In genomic region chr14:89405712-89406111, GRCh38 we compare ENCODE assay signal across 25 cellular contexts.
"Had no signal": no experiment of that assay in that cellular context is flagged by ENCODE, and none has a peak within 500 bp of the region (broad histone marks: within the 10 kb centered on the region; RNA-seq: fewer than 3 reads in every experiment).

No MANE protein-coding gene starts in this region.

- ATAC-seq: foreskin keratinocyte; gastroesophageal sphincter; heart left ventricle; left cardiac atrium; left lung; naive thymus-derived CD4-positive, alpha-beta T cell; right cardiac atrium; stimulated activated naive B cell treated with anti-CD40 and anti-IgM and Interleukin-4, amounts not matched to agents 10 μg/mL and 1 μg/mL and 100 μg/mL, for 72 hours had no signal

- H3K4me3 Mint-ChIP-seq: dendritic cell treated with granulocyte-macrophage colony-stimulating factor and Interleukin-4, amounts not matched to agents 40 ng/mL and 50 ng/mL, for 4 days; endodermal cell; stimulated activated naive B cell treated with anti-CD40 and anti-IgM and Interleukin-4, amounts not matched to agents 10 μg/mL and 1 μg/mL and 100 μg/mL, for 72 hours; stimulated activated naive CD8-positive, alpha-beta T cell treated with anti-CD3 and anti-CD28 coated beads, Interleukin-15, Interleukin-2, amounts not matched to agents 100 ng/mL and 50 ng/mL, for 24 hours had no signal

- H3K36me3 ChIP-seq: colonic mucosa, ovary had no signal

- H3K9me3 Mint-ChIP-seq: naive thymus-derived CD4-positive, alpha-beta T cell; stimulated activated naive CD8-positive, alpha-beta T cell treated with anti-CD3 and anti-CD28 coated beads, Interleukin-15, Interleukin-2, amounts not matched to agents 100 ng/mL and 50 ng/mL, for 24 hours had no signal

- H3K9me3 ChIP-seq: colonic mucosa, esophagus muscularis mucosa, gastroesophageal sphincter, heart left ventricle, left lung, ovary, psoas muscle, transverse colon, vagina had no signal

- H3K27me3 ChIP-seq: colonic mucosa, esophagus muscularis mucosa, foreskin keratinocyte, gastroesophageal sphincter, heart left ventricle, hepatocyte, left lung, ovary, transverse colon, vagina had no signal

- DNase-seq: colonic mucosa; effector CD8-positive, alpha-beta T cell; endodermal cell; foreskin keratinocyte; heart left ventricle; left cardiac atrium; left lung; mesenchymal stem cell; midbrain; naive thymus-derived CD4-positive, alpha-beta T cell; occipital lobe; ovary; psoas muscle; right cardiac atrium; small intestine; stimulated activated CD4-positive, alpha-beta T cell treated with anti-CD3 and anti-CD28 coated beads, Interleukin-15, amount 100 ng/mL, for 24 hours; stimulated activated CD4-positive, alpha-beta T cell treated with anti-CD3 and anti-CD28 coated beads, Interleukin-2, amount 100 ng/mL, for 48 hours; stimulated activated naive B cell treated with anti-CD40 and anti-IgM and Interleukin-4, amounts not matched to agents 10 μg/mL and 1 μg/mL and 100 μg/mL, for 72 hours; transverse colon had no signal

- H3K27ac Mint-ChIP-seq: dendritic cell treated with granulocyte-macrophage colony-stimulating factor and Interleukin-4, amounts not matched to agents 40 ng/mL and 50 ng/mL, for 4 days; endodermal cell; stimulated activated naive CD8-positive, alpha-beta T cell treated with anti-CD3 and anti-CD28 coated beads, Interleukin-15, Interleukin-2, amounts not matched to agents 100 ng/mL and 50 ng/mL, for 24 hours had no signal

- H3K27me3 Mint-ChIP-seq: dendritic cell treated with granulocyte-macrophage colony-stimulating factor and Interleukin-4, amounts not matched to agents 40 ng/mL and 50 ng/mL, for 4 days; naive thymus-derived CD4-positive, alpha-beta T cell; stimulated activated naive B cell treated with anti-CD40 and anti-IgM and Interleukin-4, amounts not matched to agents 10 μg/mL and 1 μg/mL and 100 μg/mL, for 72 hours; stimulated activated naive CD8-positive, alpha-beta T cell treated with anti-CD3 and anti-CD28 coated beads, Interleukin-15, Interleukin-2, amounts not matched to agents 100 ng/mL and 50 ng/mL, for 24 hours had no signal

- H3K4me3 ChIP-seq: colonic mucosa, esophagus muscularis mucosa, gastroesophageal sphincter, heart left ventricle, hepatocyte, left lung, ovary, psoas muscle, transverse colon, vagina had no signal
